Comparison of ENCODE assay signal across 1 cellular context in genomic region chr10:74333174-74333573, GRCh38.
A peak's percentile ranks its signal among the peaks of the same experiment; 100 is the strongest.
TF ChIP-seq lines count a peak whose summit lies in the region.

No MANE protein-coding gene starts in this region.

TF ChIP-seq in SK-N-SH, 30 proteins besides CTCF, POLR2A, EP300 and RAD21 (continued from another document):
- 0 out of 2 replicates have a peak, but pooled peaks have one; percentile 51 for TF ChIP-seq SIN3A (IDR thresholded peaks at IDR 0.05; ENCODE audit: borderline replicate concordance, low read depth, low read length)
- peak; percentile 13; the same call in 1 of the 2 replicates for TF ChIP-seq RXRA (IDR thresholded peaks at IDR 0.05; ENCODE audit: borderline replicate concordance, low read depth)
- TF ChIP-seq ELF1 (IDR thresholded peaks at IDR 0.05) = peak; percentile 24; the same call in 1 of the 2 replicates
- peak; percentile 46; the same call in 1 of the 2 replicates for TF ChIP-seq YY1 (IDR thresholded peaks at IDR 0.05; ENCODE audit: low read depth)
- peak; percentile 98 for TF ChIP-seq TCF12 (IDR thresholded peaks at IDR 0.05)
- no peak for TF ChIP-seq USF2 (IDR thresholded peaks at IDR 0.05; ENCODE audit: borderline replicate concordance, low read depth, low read length)
- TF ChIP-seq RFX5 (IDR thresholded peaks at IDR 0.05; ENCODE audit: low read length) = no peak
- TF ChIP-seq JUND (IDR thresholded peaks at IDR 0.05) = peak; percentile 86
- peak; percentile 89 for TF ChIP-seq TEAD4 (IDR thresholded peaks at IDR 0.05; ENCODE audit: borderline replicate concordance, insufficient read depth)
- no peak for TF ChIP-seq GABPA (IDR thresholded peaks at IDR 0.05; ENCODE audit: low read depth)
- no peak; the same call in 1 of the 2 replicates for TF ChIP-seq NFIC (IDR thresholded peaks at IDR 0.05; ENCODE audit: borderline replicate concordance)
- peak; percentile 67; the same call in 1 of the 2 replicates for TF ChIP-seq MEF2A (IDR thresholded peaks at IDR 0.05; ENCODE audit: borderline replicate concordance, low read depth)
- peak; percentile 76 for TF ChIP-seq FOXM1 (IDR thresholded peaks at IDR 0.05; ENCODE audit: low read depth)
- no peak for TF ChIP-seq GATA2 (CRISPR knock-in tag; IDR thresholded peaks at IDR 0.05)
- no peak; the same call in 1 of the 2 replicates for TF ChIP-seq PBX3 (IDR thresholded peaks at IDR 0.05)
- TF ChIP-seq EZH2phosphoT487 (IDR thresholded peaks at IDR 0.05; ENCODE audit: borderline replicate concordance, low read depth) = no peak
- 0 out of 2 replicates have a peak, but pooled peaks have one; percentile 51 for TF ChIP-seq MAX (IDR thresholded peaks at IDR 0.05; ENCODE audit: low read depth)
- no peak for TF ChIP-seq RCOR1 (IDR thresholded peaks at IDR 0.05; ENCODE audit: low read length)
- no peak for TF ChIP-seq IRF3 (IDR thresholded peaks at IDR 0.05; ENCODE audit: low read depth, low read length)
